In the genomic region with DNA sequence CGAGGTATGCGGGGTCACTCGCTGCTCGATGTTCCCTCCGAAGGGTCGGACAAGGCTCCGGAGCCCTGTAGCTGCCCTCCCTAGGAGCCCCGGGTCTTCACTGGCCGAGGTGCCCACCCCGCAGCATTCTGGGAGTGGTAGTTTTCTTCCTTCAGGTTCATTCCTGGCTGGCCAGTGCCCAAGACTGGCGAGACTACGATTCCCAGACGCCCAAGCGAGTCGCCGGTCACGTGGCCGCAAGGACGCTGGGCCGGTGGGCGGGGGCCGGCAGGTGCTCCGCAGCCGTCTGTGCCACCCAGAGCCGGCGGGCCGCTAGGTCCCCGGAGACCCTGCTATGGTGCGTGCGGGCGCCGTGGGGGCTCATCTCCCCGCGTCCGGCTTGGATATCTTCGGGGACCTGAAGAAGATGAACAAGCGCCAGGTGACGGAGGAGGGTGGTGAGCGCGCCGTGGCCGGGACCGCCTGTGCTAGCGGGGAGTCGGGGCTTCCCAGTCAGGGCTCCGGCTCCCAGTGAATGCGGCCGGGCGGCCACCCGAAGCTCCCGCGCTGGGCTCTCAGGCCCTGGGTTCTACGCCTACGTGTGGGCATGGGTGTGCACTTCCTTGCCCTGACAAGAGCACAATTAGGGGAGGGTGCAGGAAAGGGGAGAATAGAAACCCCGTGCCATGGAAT, we compare ENCODE assay signal across 8 cellular contexts. TPM values are rescaled to one million over a fixed set of nuclear protein-coding genes. Genes with fewer than 3 reads are reported as not detected.
DNase-seq lines count a peak whose midpoint lies in the region; FAIRE-seq and TF ChIP-seq lines count a peak whose summit lies in the region.

A gene (plus strand): TSS at position 270 of the 672 bp plus-strand sequence. CDS start 65 bp downstream, at position 335.

- H3F3A ChIP-seq in Loucy (ENCODE audit: low read depth) = no peaks in the 10 kb centered on the region

- DNase-seq in EH (ENCODE audit: low read depth) = peak; percentile 96
- DNase-seq in H54 (ENCODE audit: insufficient read length, low spot score) = peak; percentile 66
- peak; percentile 94 for DNase-seq in activated effector memory CD4-positive, alpha-beta T cell treated with Interleukin-2 at 50 U/mL for 16 hours
- DNase-seq in fibroblast of the aortic adventitia (ENCODE audit: low read depth) = peak; percentile 93

- H3K27ac Mint-ChIP-seq in nephron = peak within 1 kb of the TSS; percentile 97 to 100 (median 99)
- H3K27ac Mint-ChIP-seq in stimulated activated naive CD8-positive, alpha-beta T cell treated with anti-CD3 and anti-CD28 coated beads, Interleukin-15, Interleukin-2, amounts not matched to agents 100 ng/mL and 50 ng/mL, for 24 hours = peak within 1 kb of the TSS; percentile 97

- peak within 1 kb of the TSS; percentile 88 for H2AFZ ChIP-seq in Loucy (ENCODE audit: low read length)

- H3K9me3 Mint-ChIP-seq in nephron = no peaks in the 10 kb centered on the region
- no peaks in the 10 kb centered on the region for H3K9me3 Mint-ChIP-seq in stimulated activated naive CD8-positive, alpha-beta T cell treated with anti-CD3 and anti-CD28 coated beads, Interleukin-15, Interleukin-2, amounts not matched to agents 100 ng/mL and 50 ng/mL, for 24 hours

- H3K27me3 ChIP-seq in Loucy (ENCODE audit: insufficient read depth, low read length, poor library complexity, severe bottlenecking) = no peaks in the 10 kb centered on the region

- H3K4me1 Mint-ChIP-seq in nephron = peaks cover 20% of the 10 kb centered on the region
- H3K4me1 Mint-ChIP-seq in stimulated activated naive CD8-positive, alpha-beta T cell treated with anti-CD3 and anti-CD28 coated beads, Interleukin-15, Interleukin-2, amounts not matched to agents 100 ng/mL and 50 ng/mL, for 24 hours (ENCODE audit: low read depth) = peaks cover 46% of the 10 kb centered on the region

- H3K4me1 ChIP-seq in Loucy (ENCODE audit: insufficient read depth, low read length, poor library complexity, severe bottlenecking) = peaks cover 18% of the 10 kb centered on the region

- peak within 1 kb of the TSS; percentile 92 for H3K4me3 ChIP-seq in Loucy (ENCODE audit: low read length, poor library complexity, severe bottlenecking)
- peak within 1 kb of the TSS; percentile 90 for H3K4me3 ChIP-seq in fibroblast of the aortic adventitia (ENCODE audit: low read depth, low read length)

- TF ChIP-seq CTCF in Loucy (conservative IDR thresholded peaks at IDR 0.05; ENCODE audit: low read length) (no peak), fibroblast of the aortic adventitia (IDR thresholded peaks at IDR 0.05; ENCODE audit: insufficient read depth, low read length) (no peak), nephron (IDR thresholded peaks at IDR 0.05; ENCODE audit: unreplicated experiment in 3 of 3) (no peak)

- H3K4me3 Mint-ChIP-seq in nephron = peak within 1 kb of the TSS; percentile 93 to 95 (median 94)
- peak within 1 kb of the TSS; percentile 94 for H3K4me3 Mint-ChIP-seq in stimulated activated naive CD8-positive, alpha-beta T cell treated with anti-CD3 and anti-CD28 coated beads, Interleukin-15, Interleukin-2, amounts not matched to agents 100 ng/mL and 50 ng/mL, for 24 hours

- no peaks in the 10 kb centered on the region for H3K9me2 ChIP-seq in Loucy (replicated peaks; ENCODE audit: low read depth, low read length)

- peak; percentile 33 for FAIRE-seq in H54 (lab: Jason Lieb, UNC)

- H3K27me3 Mint-ChIP-seq in nephron (ENCODE audit: low read depth) = peaks cover 53% of the 10 kb centered on the region
- peaks cover 7% of the 10 kb centered on the region for H3K27me3 Mint-ChIP-seq in stimulated activated naive CD8-positive, alpha-beta T cell treated with anti-CD3 and anti-CD28 coated beads, Interleukin-15, Interleukin-2, amounts not matched to agents 100 ng/mL and 50 ng/mL, for 24 hours

- H3K79me2 ChIP-seq in Loucy (ENCODE audit: insufficient read depth, low read length) = 0 out of 2 replicates have a peak, but pooled peaks cover 8% of the 10 kb centered on the region

- peaks cover 5% of the 10 kb centered on the region for H4K20me1 ChIP-seq in Loucy (ENCODE audit: insufficient read depth, low read length, poor library complexity, severe bottlenecking)

- H3K9me3 ChIP-seq in Loucy (ENCODE audit: insufficient read depth, low read depth, low read length) = no peaks in the 10 kb centered on the region

- peak; percentile 51; the same call in 1 of the 2 replicates for TF ChIP-seq POLR2A in H54 (IDR thresholded peaks at IDR 0.05; ENCODE audit: low read depth, low read length)
- peak; percentile 84 for TF ChIP-seq POLR2A in Raji (IDR thresholded peaks at IDR 0.05; ENCODE audit: insufficient read depth, low read depth, low read length)

- no peaks in the 10 kb centered on the region for H3K36me3 Mint-ChIP-seq in nephron (ENCODE audit: low read depth)
- H3K36me3 Mint-ChIP-seq in stimulated activated naive CD8-positive, alpha-beta T cell treated with anti-CD3 and anti-CD28 coated beads, Interleukin-15, Interleukin-2, amounts not matched to agents 100 ng/mL and 50 ng/mL, for 24 hours (ENCODE audit: low read depth) = peaks cover 3% of the 10 kb centered on the region

- no peaks in the 10 kb centered on the region for H3K36me3 ChIP-seq in Loucy (ENCODE audit: insufficient read depth, low read length)

- H3K4me2 ChIP-seq in Loucy (ENCODE audit: low read depth, low read length, poor library complexity, severe bottlenecking) = peak within 1 kb of the TSS; percentile 91

- H3K9ac ChIP-seq in Loucy (ENCODE audit: low read depth, low read length, poor library complexity, severe bottlenecking) = peak within 1 kb of the TSS; percentile 68

RNA-seq across cellular contexts. Expression of the gene that starts here (rescaled TPM):
- 8.8 and 13.2 TPM in 2 replicates for total RNA-seq in fibroblast of the aortic adventitia (ENCODE audit: low replicate concordance)

Comparison
In these comparisons a context has a peak if more than half of its experiments do, and no peak if none do; other contexts are left out.
1. Peak in every context shown above with its lines: DNase-seq and H3K4me3 ChIP-seq.